ENCODE assay signal across 14 cellular contexts in the genomic region with DNA sequence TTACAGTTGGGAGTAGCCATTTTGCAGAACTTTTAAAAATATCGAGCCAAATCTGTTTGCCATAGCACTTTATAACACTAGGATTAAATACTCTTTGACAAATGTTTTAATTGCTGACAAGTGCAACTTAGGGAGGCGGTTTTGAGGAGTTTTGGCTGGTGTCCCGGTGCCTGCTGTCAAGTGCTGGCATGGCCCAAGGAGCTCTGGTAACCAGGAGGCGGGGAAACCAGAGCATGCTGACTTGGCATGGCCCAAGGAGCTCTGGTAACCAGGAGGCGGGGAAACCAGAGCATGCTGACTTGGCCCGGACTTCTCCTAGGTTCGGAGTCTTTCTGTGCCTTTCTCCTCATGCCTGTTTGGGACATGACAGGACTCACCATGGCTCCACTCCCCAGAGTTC. TPM values are rescaled to one million over a fixed set of nuclear protein-coding genes. Genes with fewer than 3 reads are reported as not detected.
DNase-seq lines count a peak whose midpoint lies in the region; ATAC-seq, FAIRE-seq and TF ChIP-seq lines count a peak whose summit lies in the region.
"Had no signal": no experiment of that assay in that cellular context is flagged by ENCODE, and none has a peak within 500 bp of the region (broad histone marks: within the 10 kb centered on the region; RNA-seq: fewer than 3 reads in every experiment).

No MANE protein-coding gene starts in this region.

- H3K27ac ChIP-seq in H9 (ENCODE audit: insufficient read length, low read depth, low read length), result no peak overlapping the region
- H3K27ac ChIP-seq: epithelial cell of prostate, neutrophil had no signal

- no peak overlapping the region for H3K14ac ChIP-seq in H9 (ENCODE audit: insufficient read depth, low read length)

- TF ChIP-seq CTCF in AG10803 (conservative IDR thresholded peaks at IDR 0.05; ENCODE audit: low read length), result no peak
- no peak for TF ChIP-seq CTCF in omental fat pad (IDR thresholded peaks at IDR 0.05)
- no peak for TF ChIP-seq CTCF in H9 (conservative IDR thresholded peaks at IDR 0.05)

- H3K4ac ChIP-seq in H9 (ENCODE audit: low read depth, low read length), result no peak overlapping the region

- H4K20me1 ChIP-seq in H9 (ENCODE audit: control insufficient read depth, insufficient read depth, insufficient read length), result no peaks in the 10 kb centered on the region

- DNase-seq in AG10803 (ENCODE audit: low read depth), result peak; percentile 55
- peak; percentile 82 for DNase-seq in RPMI7951 (ENCODE audit: low read depth)
- DNase-seq in globus pallidus (ENCODE audit: low spot score), result peak; percentile 45
- no peak for DNase-seq in omental fat pad (ENCODE audit: low spot score)
- DNase-seq in frontal cortex (ENCODE audit: low spot score in 2 of 2), result no peak
- no peak for DNase-seq in H9
- DNase-seq: NCI-H2171 treated with DMSO at 0.1 percent for 48 hours; stimulated activated CD4-positive, alpha-beta T cell treated with anti-CD3 and anti-CD28 coated beads, Interleukin-4, amount 100 ng/mL, for 24 hours had no signal

- H3K4me3 ChIP-seq in AG10803 (ENCODE audit: low read length), result no peak overlapping the region

- no peak overlapping the region for H2AK5ac ChIP-seq in H9 (ENCODE audit: insufficient read length, low read length)

- peaks cover 0 to 1% (median 0%) of the 10 kb centered on the region in 3 experiments; a peak in 2 of 7 replicates for H3K36me3 Mint-ChIP-seq in H9 (ENCODE audit: insufficient read depth in 1 of 3, low read depth in 3 of 3)

- no peaks in the 10 kb centered on the region for H3K79me1 ChIP-seq in H9 (ENCODE audit: insufficient read depth, low read depth, low read length, poor library complexity, severe bottlenecking)

- no peak overlapping the region for H2AFZ ChIP-seq in H9 (ENCODE audit: low read length)

- no peak overlapping the region for H2BK5ac ChIP-seq in H9 (ENCODE audit: insufficient read length, low read length)

- no peaks in the 10 kb centered on the region for H3K27me3 ChIP-seq in H9 (ENCODE audit: insufficient read depth, low read length)

- no peak overlapping the region for H4K91ac ChIP-seq in H9 (ENCODE audit: insufficient read length, low read depth, low read length)

- no peak overlapping the region for H2BK20ac ChIP-seq in H9 (ENCODE audit: low read depth, low read length, poor library complexity, severe bottlenecking)

- H3T11ph ChIP-seq in H9 (ENCODE audit: low read length), result no peak overlapping the region

- 0 out of 4 replicates have a peak, but pooled peaks cover 0 to 3% of the 10 kb centered on the region in 2 experiments for H3K4me1 Mint-ChIP-seq in H9

- H3K79me2 ChIP-seq in H9 (ENCODE audit: insufficient read depth, low read length), result no peaks in the 10 kb centered on the region

- H2BK15ac ChIP-seq in H9 (ENCODE audit: low read depth, low read length), result no peak overlapping the region

- no peak overlapping the region for H3K18ac ChIP-seq in H9 (ENCODE audit: insufficient read length, low read depth, low read length)

- no peak overlapping the region for H2BK12ac ChIP-seq in H9 (ENCODE audit: insufficient read length, low read depth, low read length)

- H4K8ac ChIP-seq in H9 (replicated peaks; ENCODE audit: insufficient read length, low read depth, low read length), result no peak overlapping the region

- no peak overlapping the region for H3K56ac ChIP-seq in H9 (ENCODE audit: insufficient read length, low read depth, low read length)

- H3K4me1 ChIP-seq in H9 (ENCODE audit: insufficient read depth, low read length), result no peaks in the 10 kb centered on the region

- WGBS in H9 (ENCODE audit: extremely low coverage, insufficient read length, low lambda C conversion rate), result no CpG with 5 or more reads among the region's 7 CpGs

- H3K4me3 Mint-ChIP-seq in H9, result no peak overlapping the region

- H3K23me2 ChIP-seq in H9 (ENCODE audit: insufficient read length, low read depth, low read length, poor library complexity, severe bottlenecking), result no peaks in the 10 kb centered on the region

- ATAC-seq in omental fat pad (ENCODE audit: low FRiP score) (peak; percentile 77), HG02571 (IDR thresholded peaks at IDR 0.05; ENCODE audit: unreplicated experiment) (no peak), HG03097 (IDR thresholded peaks at IDR 0.05; ENCODE audit: low FRiP score, unreplicated experiment) (no peak)

- no peak overlapping the region for H3K9ac ChIP-seq in H9 (ENCODE audit: extremely low read depth, insufficient read length, low read length)

- H3K9me3 Mint-ChIP-seq in H9, result peaks cover 0 to 6% of the 10 kb centered on the region in 2 experiments; a peak in 2 of 5 replicates

- no peak overlapping the region for H3K23ac ChIP-seq in H9 (ENCODE audit: insufficient read length, low read depth, low read length)

- no peak overlapping the region for H4K5ac ChIP-seq in H9 (ENCODE audit: insufficient read length, low read depth, low read length)

- H2BK120ac ChIP-seq in H9 (ENCODE audit: low read depth, low read length, poor library complexity, severe bottlenecking), result no peak overlapping the region

- H3K27ac Mint-ChIP-seq in H9, result no peak overlapping the region

- H3K9me3 ChIP-seq in H9 (ENCODE audit: control insufficient read depth, low read depth, low read length), result no peaks in the 10 kb centered on the region
- H3K9me3 ChIP-seq: neutrophil had no signal

- peaks cover 5% of the 10 kb centered on the region for H3K27me3 Mint-ChIP-seq in H9 (ENCODE audit: low read depth)

- H3K4me2 ChIP-seq in H9 (ENCODE audit: insufficient read depth, insufficient read length, low read length), result no peak overlapping the region

- no peak for FAIRE-seq in frontal cortex (lab: Jason Lieb, UNC)
- FAIRE-seq: RCC 7860, TTC549 had no signal

RNA-seq across cellular contexts. Expression of a gene that starts 30.8 kb away (rescaled TPM):
- 21.0 and 23.8 TPM in 2 replicates for total RNA-seq in RPMI7951 (2014; rRNA removed; shearing (Covaris generic))
- total RNA-seq in omental fat pad (10 to 100 TPM; 29.7 to 48.1 (median 35.3) TPM), frontal cortex (59.9 TPM), H9 (2021) (13.3 and 14.6 TPM in 2 replicates)

Comparison
In these comparisons a context has a peak if more than half of its experiments do, and no peak if none do; other contexts are left out.
1. DNase-seq: peak in AG10803 (single experiment), RPMI7951 (single experiment) and globus pallidus (single experiment); none in omental fat pad (single experiment), frontal cortex (0 of 2) and H9 (single experiment).